Comparison of ENCODE assay signal across 30 cellular contexts in the genomic region with DNA sequence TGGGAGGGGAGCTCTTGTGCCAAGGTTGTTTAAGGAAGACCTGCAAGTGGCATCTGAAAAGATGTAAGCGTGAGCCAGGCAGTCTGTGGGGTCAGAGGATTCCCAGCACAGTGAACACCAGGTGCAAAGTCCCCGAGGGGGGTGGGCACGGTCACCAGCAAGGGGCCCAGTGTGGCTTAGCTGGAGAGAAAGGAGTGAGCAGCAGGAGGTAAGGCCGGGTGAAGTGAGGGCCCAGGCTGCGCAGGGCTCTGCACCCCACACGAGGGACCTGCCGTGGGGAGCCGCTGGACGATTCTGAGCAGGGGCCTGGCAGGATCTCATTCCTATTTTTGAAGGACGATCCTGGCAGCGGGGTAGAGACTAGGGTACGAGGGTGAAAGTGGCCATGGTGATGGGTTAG. TPM values are rescaled to one million over a fixed set of nuclear protein-coding genes. Genes with fewer than 3 reads are reported as not detected.
DNase-seq lines count a peak whose midpoint lies in the region; ATAC-seq and TF ChIP-seq lines count a peak whose summit lies in the region.
"Had no signal": no experiment of that assay in that cellular context is flagged by ENCODE, and none has a peak within 500 bp of the region (broad histone marks: within the 10 kb centered on the region; RNA-seq: fewer than 3 reads in every experiment).

No MANE protein-coding gene starts in this region.

- H3K4me2 ChIP-seq in BLaER1: no peak overlapping the region

- no peaks in the 10 kb centered on the region for H3K27me3 ChIP-seq in BLaER1
- no peaks in the 10 kb centered on the region for H3K27me3 ChIP-seq in H7 (ENCODE audit: control insufficient read depth, insufficient read depth, low read length)
- H3K27me3 ChIP-seq: ascending aorta, cardiac muscle cell, Peyer's patch, suprapubic skin, upper lobe of left lung had no signal

- peaks cover 24% of the 10 kb centered on the region for H3K4me1 ChIP-seq in BLaER1

- no peak for ATAC-seq in activated T-helper 17 cell treated with anti-CD3 and anti-CD28 coated beads, Interleukin-2, amount 50 U/mL, for 72 hours (replicated peaks)
- ATAC-seq: activated T-cell treated with anti-CD3 and anti-CD28 coated beads, Interleukin-2, amount 50 U/mL, for 4 hours; sciatic nerve had no signal

- no peak overlapping the region for H3K4me3 Mint-ChIP-seq in activated CD4-positive, alpha-beta memory T cell treated with anti-CD3 and anti-CD28 coated beads for 36 hours
- H3K4me3 Mint-ChIP-seq in activated CD4-positive, alpha-beta memory T cell treated with anti-CD3 and anti-CD28 coated beads, Interleukin-2, amount 10 ng/mL, durations not matched to agents 7 days and 5 days: no peak overlapping the region
- H3K4me3 Mint-ChIP-seq in activated T-helper 17 cell treated with anti-CD3 and anti-CD28 coated beads, Interleukin-2, amount 50 U/mL, for 72 hours: no peak overlapping the region
- peak overlapping the region; percentile 23 for H3K4me3 Mint-ChIP-seq in neural crest cell
- H3K4me3 Mint-ChIP-seq: activated T-cell treated with anti-CD3 and anti-CD28 coated beads, Interleukin-2, amount 50 U/mL, for 4 hours; CD14-positive monocyte; immature natural killer cell had no signal

- H3K36me3 ChIP-seq in BLaER1 (peaks cover 80% of the 10 kb centered on the region), H7 (replicated peaks; ENCODE audit: control insufficient read depth, insufficient read depth, low read length) (peaks cover 50% of the 10 kb centered on the region)

- peaks cover 85% of the 10 kb centered on the region for H4K20me1 ChIP-seq in BLaER1

- H3K9me3 Mint-ChIP-seq in activated CD4-positive, alpha-beta memory T cell treated with anti-CD3 and anti-CD28 coated beads for 36 hours: no peaks in the 10 kb centered on the region
- no peaks in the 10 kb centered on the region for H3K9me3 Mint-ChIP-seq in activated CD4-positive, alpha-beta memory T cell treated with anti-CD3 and anti-CD28 coated beads, Interleukin-2, amount 10 ng/mL, durations not matched to agents 7 days and 5 days
- no peaks in the 10 kb centered on the region for H3K9me3 Mint-ChIP-seq in activated T-helper 17 cell treated with anti-CD3 and anti-CD28 coated beads, Interleukin-2, amount 50 U/mL, for 72 hours
- no peaks in the 10 kb centered on the region for H3K9me3 Mint-ChIP-seq in neural crest cell
- H3K9me3 Mint-ChIP-seq: activated T-cell treated with anti-CD3 and anti-CD28 coated beads, Interleukin-2, amount 50 U/mL, for 4 hours; CD14-positive monocyte; immature natural killer cell had no signal

- no peaks in the 10 kb centered on the region for H3K27me3 Mint-ChIP-seq in activated CD4-positive, alpha-beta memory T cell treated with anti-CD3 and anti-CD28 coated beads for 36 hours
- no peaks in the 10 kb centered on the region for H3K27me3 Mint-ChIP-seq in activated CD4-positive, alpha-beta memory T cell treated with anti-CD3 and anti-CD28 coated beads, Interleukin-2, amount 10 ng/mL, durations not matched to agents 7 days and 5 days
- H3K27me3 Mint-ChIP-seq in activated T-helper 17 cell treated with anti-CD3 and anti-CD28 coated beads, Interleukin-2, amount 50 U/mL, for 72 hours: no peaks in the 10 kb centered on the region
- no peaks in the 10 kb centered on the region for H3K27me3 Mint-ChIP-seq in neural crest cell (ENCODE audit: low read depth)

- H3K36me3 Mint-ChIP-seq in activated CD4-positive, alpha-beta memory T cell treated with anti-CD3 and anti-CD28 coated beads for 36 hours: peaks cover 50% of the 10 kb centered on the region
- H3K36me3 Mint-ChIP-seq in activated CD4-positive, alpha-beta memory T cell treated with anti-CD3 and anti-CD28 coated beads, Interleukin-2, amount 10 ng/mL, durations not matched to agents 7 days and 5 days (ENCODE audit: low read depth): peaks cover 74% of the 10 kb centered on the region
- H3K36me3 Mint-ChIP-seq in activated T-helper 17 cell treated with anti-CD3 and anti-CD28 coated beads, Interleukin-2, amount 50 U/mL, for 72 hours (ENCODE audit: low read depth): peaks cover 94% of the 10 kb centered on the region
- H3K36me3 Mint-ChIP-seq in neural crest cell (ENCODE audit: low read depth): peaks cover 7% of the 10 kb centered on the region

- H3K27ac Mint-ChIP-seq in activated CD4-positive, alpha-beta memory T cell treated with anti-CD3 and anti-CD28 coated beads for 36 hours: peak overlapping the region; percentile 49
- H3K27ac Mint-ChIP-seq in activated CD4-positive, alpha-beta memory T cell treated with anti-CD3 and anti-CD28 coated beads, Interleukin-2, amount 10 ng/mL, durations not matched to agents 7 days and 5 days: no peak overlapping the region
- peak overlapping the region; percentile 91 for H3K27ac Mint-ChIP-seq in activated T-helper 17 cell treated with anti-CD3 and anti-CD28 coated beads, Interleukin-2, amount 50 U/mL, for 72 hours
- H3K27ac Mint-ChIP-seq in neural crest cell (ENCODE audit: unreplicated experiment): no peak overlapping the region

- H3K27ac ChIP-seq in BLaER1: no peak overlapping the region
- H3K27ac ChIP-seq: ascending aorta, cardiac muscle cell, Peyer's patch, suprapubic skin, upper lobe of left lung had no signal

- intact Hi-C loops in activated CD4-positive, alpha-beta memory T cell treated with anti-CD3 and anti-CD28 coated beads for 36 hours (cut with micrococcal nuclease): no loop called here

- POLR2A ChIA-PET in activated CD4-positive, alpha-beta memory T cell treated with anti-CD3 and anti-CD28 coated beads for 36 hours (lab: Charles Lee): no interaction called here
- POLR2A ChIA-PET in activated CD4-positive, alpha-beta memory T cell treated with anti-CD3 and anti-CD28 coated beads, Interleukin-2, amount 10 ng/mL, durations not matched to agents 7 days and 5 days (lab: Charles Lee): no interaction called here

- no peak for TF ChIP-seq CTCF in neural crest cell (conservative IDR thresholded peaks at IDR 0.05)

- CTCF ChIA-PET in activated CD4-positive, alpha-beta memory T cell treated with anti-CD3 and anti-CD28 coated beads for 36 hours (lab: Charles Lee): interaction anchor here (1.5 kb wide), 1 partner anchor 23 kb away, joined by 4 read pairs; no protein-coding TSS in a partner anchor
- CTCF ChIA-PET in activated CD4-positive, alpha-beta memory T cell treated with anti-CD3 and anti-CD28 coated beads, Interleukin-2, amount 10 ng/mL, durations not matched to agents 7 days and 5 days (lab: Charles Lee): no interaction called here

- H3K9me3 ChIP-seq in BLaER1: no peaks in the 10 kb centered on the region
- H3K9me3 ChIP-seq: ascending aorta, Peyer's patch, suprapubic skin, upper lobe of left lung had no signal

- H3K4me3 ChIP-seq in BLaER1 (no peak overlapping the region), H7 (ENCODE audit: insufficient read depth, low read depth, low read length) (no peak overlapping the region)
- H3K4me3 ChIP-seq: ascending aorta, cardiac muscle cell, Peyer's patch, suprapubic skin, upper lobe of left lung had no signal

- peaks cover 38% of the 10 kb centered on the region for H3K4me1 Mint-ChIP-seq in activated CD4-positive, alpha-beta memory T cell treated with anti-CD3 and anti-CD28 coated beads for 36 hours (ENCODE audit: low read depth)
- H3K4me1 Mint-ChIP-seq in activated CD4-positive, alpha-beta memory T cell treated with anti-CD3 and anti-CD28 coated beads, Interleukin-2, amount 10 ng/mL, durations not matched to agents 7 days and 5 days: peaks cover 41% of the 10 kb centered on the region
- peaks cover 18% of the 10 kb centered on the region for H3K4me1 Mint-ChIP-seq in activated T-helper 17 cell treated with anti-CD3 and anti-CD28 coated beads, Interleukin-2, amount 50 U/mL, for 72 hours
- H3K4me1 Mint-ChIP-seq in neural crest cell: peaks cover 28% of the 10 kb centered on the region

- DNase-seq in activated CD4-positive, alpha-beta memory T cell treated with anti-CD3 and anti-CD28 coated beads for 36 hours: no peak
- no peak for DNase-seq in activated CD4-positive, alpha-beta memory T cell treated with anti-CD3 and anti-CD28 coated beads, Interleukin-2, amount 10 ng/mL, durations not matched to agents 7 days and 5 days
- DNase-seq in neural crest cell (ENCODE audit: low read depth, low spot score) (no peak), H7 (no peak), HUDEP-2 (lab: John Stamatoyannopoulos, UW; ENCODE audit: unreplicated experiment in 76 of 76) (no peak)
- no peak for DNase-seq in stimulated activated CD4-positive, alpha-beta T cell treated with anti-CD3 and anti-CD28 coated beads, Interleukin-4, amount 100 ng/mL, for 24 hours
- DNase-seq: activated CD4-positive, CD25-positive, alpha-beta regulatory T cell treated with anti-CD3 and anti-CD28 coated beads, Interleukin-2, amount 50 U/mL, for 72 hours; activated naive CD4-positive, alpha-beta T cell treated with anti-CD3 and anti-CD28 coated beads, Interleukin-2, amount 50 U/mL, for 16 hours; activated T-cell treated with anti-CD3 and anti-CD28 coated beads, Interleukin-2, amount 50 U/mL, for 4 hours; cortex of kidney; DND-41; effector memory CD4-positive, alpha-beta T cell; GF-D8; immature natural killer cell; IMR-90; mammary epithelial cell; NCI-H1048; NCI-H446; NCI-H748 treated with DMSO at 0.1 percent for 48 hours; Peyer's patch; SHP77; stimulated activated CD4-positive, alpha-beta T cell treated with anti-CD3 and anti-CD28 coated beads, Interleukin-4, amount 100 ng/mL, for 1 hour; upper lobe of left lung had no signal

- H3K9ac ChIP-seq in BLaER1: 0 out of 2 replicates have a peak overlapping the region, but pooled peaks have one; percentile 29

RNA-seq across cellular contexts. Expression of gene DDOST, which starts 4.1 kb away (rescaled TPM):
- 100 to 1,000 TPM; 165 to 180 TPM for total RNA-seq in activated CD4-positive, alpha-beta memory T cell treated with anti-CD3 and anti-CD28 coated beads for 36 hours
- 100 to 1,000 TPM; 171 to 182 TPM for total RNA-seq in activated CD4-positive, alpha-beta memory T cell treated with anti-CD3 and anti-CD28 coated beads, Interleukin-2, amount 10 ng/mL, durations not matched to agents 7 days and 5 days
- total RNA-seq in activated T-helper 17 cell treated with anti-CD3 and anti-CD28 coated beads, Interleukin-2, amount 50 U/mL, for 72 hours: 100 to 1,000 TPM; 132 to 224 TPM
- 175 and 179 TPM in 2 replicates for total RNA-seq in neural crest cell
- 554 and 563 TPM in 2 replicates for total RNA-seq in H7 (2014; rRNA removed; shearing (Covaris generic))

RNA-seq across cellular contexts. Expression of gene PINK1, which starts 23.8 kb away (rescaled TPM):
- 1 to 10 TPM; 4.4 to 4.8 TPM for total RNA-seq in activated CD4-positive, alpha-beta memory T cell treated with anti-CD3 and anti-CD28 coated beads for 36 hours
- 1 to 10 TPM; 6.6 TPM for total RNA-seq in activated CD4-positive, alpha-beta memory T cell treated with anti-CD3 and anti-CD28 coated beads, Interleukin-2, amount 10 ng/mL, durations not matched to agents 7 days and 5 days
- 1 to 10 TPM; 4.1 to 4.6 TPM for total RNA-seq in activated T-helper 17 cell treated with anti-CD3 and anti-CD28 coated beads, Interleukin-2, amount 50 U/mL, for 72 hours
- 14.0 and 16.5 TPM in 2 replicates for total RNA-seq in neural crest cell
- 158 and 161 TPM in 2 replicates for total RNA-seq in H7 (2014; rRNA removed; shearing (Covaris generic))

Comparison
In these comparisons a context has a peak if more than half of its experiments do, and no peak if none do; other contexts are left out.
1. H3K27ac Mint-ChIP-seq: peak in activated CD4-positive, alpha-beta memory T cell treated with anti-CD3 and anti-CD28 coated beads for 36 hours (single experiment) and activated T-helper 17 cell treated with anti-CD3 and anti-CD28 coated beads, Interleukin-2, amount 50 U/mL, for 72 hours (single experiment); none in activated CD4-positive, alpha-beta memory T cell treated with anti-CD3 and anti-CD28 coated beads, Interleukin-2, amount 10 ng/mL, durations not matched to agents 7 days and 5 days (single experiment) and neural crest cell (single experiment).